In genomic region chr2:42359894-42360483, GRCh38 we compare ENCODE assay signal across 1 cellular context.
TF ChIP-seq lines count a peak whose summit lies in the region.

No MANE protein-coding gene starts in this region.

TF ChIP-seq in GM23338, 12 proteins besides CTCF, POLR2A, EP300 and RAD21 (continued from another document):
- TF ChIP-seq NANOG (IDR thresholded peaks at IDR 0.05; ENCODE audit: borderline replicate concordance) (no peak), ZNF331 (CRISPR knock-in tag; IDR thresholded peaks at IDR 0.05; ENCODE audit: low read depth) (no peak), POLR2AphosphoS5 (IDR thresholded peaks at IDR 0.05; ENCODE audit: low read depth) (no peak), JUNB (IDR thresholded peaks at IDR 0.05; ENCODE audit: unreplicated experiment) (no peak)
- TF ChIP-seq, protein P1, sequence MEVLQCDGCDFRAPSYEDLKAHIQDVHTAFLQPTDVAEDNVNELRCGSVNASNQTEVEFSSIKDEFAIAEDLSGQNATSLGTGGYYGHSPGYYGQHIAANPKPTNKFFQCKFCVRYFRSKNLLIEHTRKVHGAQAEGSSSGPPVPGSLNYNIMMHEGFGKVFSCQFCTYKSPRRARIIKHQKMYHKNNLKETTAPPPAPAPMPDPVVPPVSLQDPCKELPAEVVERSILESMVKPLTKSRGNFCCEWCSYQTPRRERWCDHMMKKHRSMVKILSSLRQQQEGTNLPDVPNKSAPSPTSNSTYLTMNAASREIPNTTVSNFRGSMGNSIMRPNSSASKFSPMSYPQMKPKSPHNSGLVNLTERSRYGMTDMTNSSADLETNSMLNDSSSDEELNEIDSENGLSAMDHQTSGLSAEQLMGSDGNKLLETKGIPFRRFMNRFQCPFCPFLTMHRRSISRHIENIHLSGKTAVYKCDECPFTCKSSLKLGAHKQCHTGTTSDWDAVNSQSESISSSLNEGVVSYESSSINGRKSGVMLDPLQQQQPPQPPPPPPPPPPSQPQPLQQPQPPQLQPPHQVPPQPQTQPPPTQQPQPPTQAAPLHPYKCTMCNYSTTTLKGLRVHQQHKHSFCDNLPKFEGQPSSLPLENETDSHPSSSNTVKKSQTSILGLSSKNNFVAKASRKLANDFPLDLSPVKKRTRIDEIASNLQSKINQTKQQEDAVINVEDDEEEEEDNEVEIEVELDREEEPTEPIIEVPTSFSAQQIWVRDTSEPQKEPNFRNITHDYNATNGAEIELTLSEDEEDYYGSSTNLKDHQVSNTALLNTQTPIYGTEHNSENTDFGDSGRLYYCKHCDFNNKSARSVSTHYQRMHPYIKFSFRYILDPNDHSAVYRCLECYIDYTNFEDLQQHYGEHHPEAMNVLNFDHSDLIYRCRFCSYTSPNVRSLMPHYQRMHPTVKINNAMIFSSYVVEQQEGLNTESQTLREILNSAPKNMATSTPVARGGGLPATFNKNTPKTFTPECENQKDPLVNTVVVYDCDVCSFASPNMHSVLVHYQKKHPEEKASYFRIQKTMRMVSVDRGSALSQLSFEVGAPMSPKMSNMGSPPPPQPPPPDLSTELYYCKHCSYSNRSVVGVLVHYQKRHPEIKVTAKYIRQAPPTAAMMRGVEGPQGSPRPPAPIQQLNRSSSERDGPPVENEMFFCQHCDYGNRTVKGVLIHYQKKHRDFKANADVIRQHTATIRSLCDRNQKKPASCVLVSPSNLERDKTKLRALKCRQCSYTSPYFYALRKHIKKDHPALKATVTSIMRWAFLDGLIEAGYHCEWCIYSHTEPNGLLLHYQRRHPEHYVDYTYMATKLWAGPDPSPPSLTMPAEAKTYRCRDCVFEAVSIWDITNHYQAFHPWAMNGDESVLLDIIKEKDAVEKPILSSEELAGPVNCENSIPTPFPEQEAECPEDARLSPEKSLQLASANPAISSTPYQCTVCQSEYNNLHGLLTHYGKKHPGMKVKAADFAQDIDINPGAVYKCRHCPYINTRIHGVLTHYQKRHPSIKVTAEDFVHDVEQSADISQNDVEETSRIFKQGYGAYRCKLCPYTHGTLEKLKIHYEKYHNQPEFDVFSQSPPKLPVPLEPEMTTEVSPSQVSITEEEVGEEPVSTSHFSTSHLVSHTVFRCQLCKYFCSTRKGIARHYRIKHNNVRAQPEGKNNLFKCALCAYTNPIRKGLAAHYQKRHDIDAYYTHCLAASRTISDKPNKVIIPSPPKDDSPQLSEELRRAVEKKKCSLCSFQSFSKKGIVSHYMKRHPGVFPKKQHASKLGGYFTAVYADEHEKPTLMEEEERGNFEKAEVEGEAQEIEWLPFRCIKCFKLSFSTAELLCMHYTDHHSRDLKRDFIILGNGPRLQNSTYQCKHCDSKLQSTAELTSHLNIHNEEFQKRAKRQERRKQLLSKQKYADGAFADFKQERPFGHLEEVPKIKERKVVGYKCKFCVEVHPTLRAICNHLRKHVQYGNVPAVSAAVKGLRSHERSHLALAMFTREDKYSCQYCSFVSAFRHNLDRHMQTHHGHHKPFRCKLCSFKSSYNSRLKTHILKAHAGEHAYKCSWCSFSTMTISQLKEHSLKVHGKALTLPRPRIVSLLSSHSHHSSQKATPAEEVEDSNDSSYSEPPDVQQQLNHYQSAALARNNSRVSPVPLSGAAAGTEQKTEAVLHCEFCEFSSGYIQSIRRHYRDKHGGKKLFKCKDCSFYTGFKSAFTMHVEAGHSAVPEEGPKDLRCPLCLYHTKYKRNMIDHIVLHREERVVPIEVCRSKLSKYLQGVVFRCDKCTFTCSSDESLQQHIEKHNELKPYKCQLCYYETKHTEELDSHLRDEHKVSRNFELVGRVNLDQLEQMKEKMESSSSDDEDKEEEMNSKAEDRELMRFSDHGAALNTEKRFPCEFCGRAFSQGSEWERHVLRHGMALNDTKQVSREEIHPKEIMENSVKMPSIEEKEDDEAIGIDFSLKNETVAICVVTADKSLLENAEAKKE (CRISPR knock-in tag; IDR thresholded peaks at IDR 0.05), result no peak
